Comparison of ENCODE assay signal across 16 cellular contexts in the genomic region with DNA sequence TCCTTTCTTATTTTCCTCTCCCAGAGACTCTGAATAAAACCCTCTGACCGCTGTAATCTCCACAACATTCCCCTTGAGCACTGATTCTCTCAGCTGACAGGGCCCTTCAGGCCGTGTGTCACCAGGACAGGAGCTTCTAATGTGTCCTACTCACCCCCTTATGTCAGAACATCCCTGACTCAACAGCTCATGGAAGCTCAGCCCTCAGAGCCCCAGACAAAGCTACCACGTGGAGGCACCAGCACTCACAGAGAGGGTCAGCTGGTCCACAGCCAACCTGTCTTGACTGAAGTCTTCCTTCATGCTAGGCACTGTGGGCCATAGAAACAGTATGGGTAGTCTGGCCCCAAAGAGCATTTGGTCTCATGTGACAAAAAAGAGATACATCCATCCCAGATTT. TPM values are rescaled to one million over a fixed set of nuclear protein-coding genes. Genes with fewer than 3 reads are reported as not detected.
DNase-seq lines count a peak whose midpoint lies in the region; ATAC-seq and TF ChIP-seq lines count a peak whose summit lies in the region.
"Had no signal": no experiment of that assay in that cellular context is flagged by ENCODE, and none has a peak within 500 bp of the region (broad histone marks: within the 10 kb centered on the region; RNA-seq: fewer than 3 reads in every experiment).

No MANE protein-coding gene starts in this region.

- H3K27me3 ChIP-seq in Karpas-422 (ENCODE audit: low read length): no peaks in the 10 kb centered on the region

- H3K9me2 ChIP-seq in Karpas-422 (replicated peaks; ENCODE audit: insufficient read depth, low read length): no peaks in the 10 kb centered on the region

- no peaks in the 10 kb centered on the region for H3K36me3 ChIP-seq in Karpas-422 (ENCODE audit: insufficient read depth, low read length)

- no peak overlapping the region for H3K27ac Mint-ChIP-seq in chondrocyte (ENCODE audit: unreplicated experiment)
- no peak overlapping the region for H3K27ac Mint-ChIP-seq in activated CD4-positive, alpha-beta T cell treated with anti-CD3 and anti-CD28 coated beads for 36 hours
- H3K27ac Mint-ChIP-seq: IgD-negative memory B cell had no signal

- no peak overlapping the region for H3K9ac ChIP-seq in Karpas-422 (ENCODE audit: low read length)

- H3K79me2 ChIP-seq in Karpas-422 (ENCODE audit: low read length): no peaks in the 10 kb centered on the region

- peaks cover 81% of the 10 kb centered on the region for H3K27me3 Mint-ChIP-seq in chondrocyte (ENCODE audit: low read depth)
- peaks cover 45% of the 10 kb centered on the region for H3K27me3 Mint-ChIP-seq in activated CD4-positive, alpha-beta T cell treated with anti-CD3 and anti-CD28 coated beads for 36 hours

- no peak overlapping the region for H3K4me2 ChIP-seq in Karpas-422 (ENCODE audit: low read depth, low read length, poor library complexity, severe bottlenecking)

- H2AFZ ChIP-seq in Karpas-422 (ENCODE audit: low read length): no peak overlapping the region

- H3K4me1 Mint-ChIP-seq in chondrocyte (ENCODE audit: low read depth): no peaks in the 10 kb centered on the region
- H3K4me1 Mint-ChIP-seq in activated CD4-positive, alpha-beta T cell treated with anti-CD3 and anti-CD28 coated beads for 36 hours: no peaks in the 10 kb centered on the region

- POLR2A ChIA-PET in activated CD4-positive, alpha-beta T cell treated with anti-CD3 and anti-CD28 coated beads for 36 hours (lab: Charles Lee): interaction anchor here (0.5 kb wide), 1 partner anchor 11 kb away, joined by 3 read pairs; no protein-coding TSS in a partner anchor

- DNase-seq in AG08395 (ENCODE audit: low spot score) (peak; percentile 40), Karpas-422 (peak; percentile 51), chondrocyte (ENCODE audit: low spot score) (peak; percentile 27), myocyte (ENCODE audit: low read depth) (peak; percentile 37), sciatic nerve (ENCODE audit: low spot score) (no peak)
- DNase-seq in activated CD4-positive, alpha-beta T cell treated with anti-CD3 and anti-CD28 coated beads for 36 hours: no peak
- DNase-seq in stimulated activated CD4-positive, alpha-beta T cell treated with anti-CD3 and anti-CD28 coated beads, Interleukin-15, amount 100 ng/mL, for 24 hours: no peak
- DNase-seq: 8988T, C1 segment of cervical spinal cord, COR-L47, NCI-H1436 treated with DMSO at 0.1 percent for 48 hours, NCI-H2081, NCI-H524 treated with DMSO at 0.1 percent for 48 hours, PC-3 had no signal

- no peak overlapping the region for H3K4me3 ChIP-seq in Karpas-422 (ENCODE audit: low read length)

- TF ChIP-seq CTCF in chondrocyte (IDR thresholded peaks at IDR 0.05): no peak

- intact Hi-C loops in activated CD4-positive, alpha-beta T cell treated with anti-CD3 and anti-CD28 coated beads for 36 hours (cut with DNase I, micrococcal nuclease): loop anchor here in 1 of 2 experiments (2.0 kb wide), 1 partner anchor 104 kb away; no protein-coding TSS in a partner anchor
- intact Hi-C loops in sciatic nerve (cut with DNase I): no loop called here

- no peaks in the 10 kb centered on the region for H3K9me3 Mint-ChIP-seq in chondrocyte (ENCODE audit: low read depth)
- no peaks in the 10 kb centered on the region for H3K9me3 Mint-ChIP-seq in activated CD4-positive, alpha-beta T cell treated with anti-CD3 and anti-CD28 coated beads for 36 hours (ENCODE audit: low read depth)
- H3K9me3 Mint-ChIP-seq: IgD-negative memory B cell had no signal

- no peaks in the 10 kb centered on the region for H4K20me1 ChIP-seq in Karpas-422 (ENCODE audit: insufficient read depth, low read depth, low read length)

- ATAC-seq in activated CD4-positive, alpha-beta T cell treated with anti-CD3 and anti-CD28 coated beads for 36 hours: no peak
- ATAC-seq in sciatic nerve: no peak
- no peak for ATAC-seq in HG03521 (IDR thresholded peaks at IDR 0.05; ENCODE audit: unreplicated experiment)
- ATAC-seq: PC-3 had no signal

- no peaks in the 10 kb centered on the region for H3K36me3 Mint-ChIP-seq in chondrocyte (ENCODE audit: low read depth)
- H3K36me3 Mint-ChIP-seq in activated CD4-positive, alpha-beta T cell treated with anti-CD3 and anti-CD28 coated beads for 36 hours (ENCODE audit: low read depth): no peaks in the 10 kb centered on the region
- H3K36me3 Mint-ChIP-seq: IgD-negative memory B cell had no signal

- CTCF ChIA-PET in activated CD4-positive, alpha-beta T cell treated with anti-CD3 and anti-CD28 coated beads for 36 hours (lab: Charles Lee): interaction anchor here (0.8 to 1.0 kb wide), 3 partner anchors 28 to 314 kb away, joined by 3 to 4 read pairs (median 4); no protein-coding TSS in a partner anchor

- H3K4me1 ChIP-seq in Karpas-422 (ENCODE audit: low read length): no peaks in the 10 kb centered on the region

- no peaks in the 10 kb centered on the region for H3K9me3 ChIP-seq in Karpas-422 (ENCODE audit: low read length)

- no peak overlapping the region for H3K27ac ChIP-seq in Karpas-422 (ENCODE audit: low read length)

- H3K4me3 Mint-ChIP-seq in chondrocyte (ENCODE audit: unreplicated experiment): no peak overlapping the region
- no peak overlapping the region for H3K4me3 Mint-ChIP-seq in activated CD4-positive, alpha-beta T cell treated with anti-CD3 and anti-CD28 coated beads for 36 hours
- H3K4me3 Mint-ChIP-seq: IgD-negative memory B cell had no signal

RNA-seq across cellular contexts. Expression of gene SMUG1, which starts 49.8 kb away (rescaled TPM):
- 39.8 and 43.3 TPM in 2 replicates for total RNA-seq in Karpas-422 (2014; rRNA removed; shearing (Covaris generic); ENCODE audit: low replicate concordance)
- 21.1 to 28.7 TPM (median 23.6 TPM) in 3 replicates for total RNA-seq in chondrocyte
- 45.1 and 46.9 TPM in 2 replicates for total RNA-seq in myocyte
- 40.9 TPM for polyA plus RNA-seq in myocyte (2012)
- total RNA-seq in activated CD4-positive, alpha-beta T cell treated with anti-CD3 and anti-CD28 coated beads for 36 hours: 10 to 100 TPM; 19.5 to 28.5 TPM
- 25.3 TPM for total RNA-seq in sciatic nerve

Comparison
In these comparisons a context has a peak if more than half of its experiments do, and no peak if none do; other contexts are left out.
1. DNase-seq: peak in AG08395 (single experiment), Karpas-422 (single experiment), chondrocyte (single experiment) and myocyte (single experiment); none in activated CD4-positive, alpha-beta T cell treated with anti-CD3 and anti-CD28 coated beads for 36 hours (single experiment), sciatic nerve (single experiment) and stimulated activated CD4-positive, alpha-beta T cell treated with anti-CD3 and anti-CD28 coated beads, Interleukin-15, amount 100 ng/mL, for 24 hours (single experiment).